Comparison of ENCODE assay signal across 17 cellular contexts in genomic region chr6:138013949-138014348, GRCh38.
DNase-seq lines count a peak whose midpoint lies in the region; ATAC-seq and TF ChIP-seq lines count a peak whose summit lies in the region.
"Had no signal": no experiment of that assay in that cellular context is flagged by ENCODE, and none has a peak within 500 bp of the region (broad histone marks: within the 10 kb centered on the region; RNA-seq: fewer than 3 reads in every experiment).

No MANE protein-coding gene starts in this region.

- H3K4me3 ChIP-seq in epithelial cell of esophagus (ENCODE audit: low read length) (no peak overlapping the region), aorta (ENCODE audit: low read length in 2 of 2) (no peak overlapping the region)
- H3K4me3 ChIP-seq: GM23338, K562, Peyer's patch had no signal

- H3K27me3 ChIP-seq in aorta (ENCODE audit: control insufficient read depth in 1 of 2, insufficient read depth in 2 of 2, low read length in 1 of 2) = no peaks in the 10 kb centered on the region
- H3K27me3 ChIP-seq: Peyer's patch had no signal

- ATAC-seq in left colon (peak; percentile 68), aorta (ENCODE audit: low FRiP score) (no peak), GM18861 (IDR thresholded peaks at IDR 0.05; ENCODE audit: unreplicated experiment) (no peak)
- ATAC-seq: GM23338, K562 had no signal

- DNase-seq in LoVo (ENCODE audit: low spot score) (peak; percentile 24), NCI-H69 (lab: John Stamatoyannopoulos, UW) (peak; percentile 80), epithelial cell of esophagus (ENCODE audit: low read depth) (peak; percentile 78), left colon (no peak), aorta (no peak), hippocampal formation (lab: John Stamatoyannopoulos, UW) (no peak), GM19240 (ENCODE audit: insufficient read length, low spot score) (no peak)
- DNase-seq: Calu3, DMS79 treated with DMSO at 0.1 percent for 48 hours, GDM1, NCI-H1417, NCI-H226, Peyer's patch, SHP77 had no signal

- no peak overlapping the region for H3K27ac ChIP-seq in aorta (ENCODE audit: low read depth in 1 of 2, low read length in 2 of 2)
- H3K27ac ChIP-seq: Peyer's patch had no signal

- WGBS in aorta, 2 donors = 33 to 43% methylated on average over 1 of the region's 1 CpG

- intact Hi-C loops in left colon (cut with DNase I, micrococcal nuclease) = no loop called here
- intact Hi-C loops in aorta (cut with DNase I) = no loop called here

- H3K4me1 ChIP-seq in aorta (ENCODE audit: control insufficient read depth in 1 of 2, insufficient read depth in 2 of 2, low read length in 2 of 2) = no peaks in the 10 kb centered on the region
- H3K4me1 ChIP-seq: Peyer's patch had no signal

- TF ChIP-seq CTCF in epithelial cell of esophagus (IDR thresholded peaks at IDR 0.05; ENCODE audit: insufficient read depth, low read depth, low read length, missing control alignments) = no peak

- H3K9me3 ChIP-seq in aorta (ENCODE audit: control insufficient read depth, low read length) = no peaks in the 10 kb centered on the region
- H3K9me3 ChIP-seq: Peyer's patch had no signal

- H3K36me3 ChIP-seq in aorta (ENCODE audit: control insufficient read depth in 1 of 2, insufficient read depth in 2 of 2, low read length in 1 of 2) = peaks cover 0 to 2% of the 10 kb centered on the region in 2 donors
- H3K36me3 ChIP-seq: Peyer's patch had no signal

Comparison
In these comparisons a context has a peak if more than half of its experiments do, and no peak if none do; other contexts are left out.
1. DNase-seq: peak in LoVo (single experiment), NCI-H69 (single experiment) and epithelial cell of esophagus (single experiment); none in left colon (0 of 2), aorta (0 of 2), hippocampal formation (0 of 2) and GM19240 (single experiment).